11 cellular contexts compared by ENCODE assay signal in the genomic region with DNA sequence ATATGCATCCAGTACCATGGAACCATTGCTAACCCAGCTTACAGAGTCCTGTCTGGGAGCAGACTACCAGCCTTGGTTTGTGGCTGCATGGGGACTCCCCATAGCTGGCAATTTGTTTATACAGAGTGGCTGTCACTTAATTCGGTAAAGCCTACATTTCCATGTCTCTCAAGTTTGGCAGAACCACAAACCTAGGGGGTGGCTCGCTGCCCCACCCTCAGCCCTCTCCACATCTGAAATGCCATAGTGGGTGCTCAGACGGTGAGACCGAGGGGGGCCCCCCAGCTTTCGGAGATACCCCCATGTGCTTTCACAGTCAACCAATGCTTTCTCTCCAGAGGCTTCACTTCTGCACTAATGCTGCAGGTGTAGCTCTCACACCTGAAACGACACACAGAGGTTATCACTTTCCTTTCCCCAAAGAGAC.
DNase-seq lines count a peak whose midpoint lies in the region; ATAC-seq and TF ChIP-seq lines count a peak whose summit lies in the region.
"Had no signal": no experiment of that assay in that cellular context is flagged by ENCODE, and none has a peak within 500 bp of the region (broad histone marks: within the 10 kb centered on the region; RNA-seq: fewer than 3 reads in every experiment).

No MANE protein-coding gene starts in this region.

- H3K79me2 ChIP-seq in OCI-LY1 (ENCODE audit: insufficient read depth, low read length), result no peaks in the 10 kb centered on the region

- H3K36me3 ChIP-seq in CD8-positive, alpha-beta T cell (ENCODE audit: insufficient read depth, low read length), result no peaks in the 10 kb centered on the region
- H3K36me3 ChIP-seq in OCI-LY1 (ENCODE audit: insufficient read depth, low read length) (no peaks in the 10 kb centered on the region; the same call in 1 of the 2 replicates), endodermal cell (ENCODE audit: control insufficient read depth, insufficient read depth, low read length) (no peaks in the 10 kb centered on the region)

- H3K4me3 Mint-ChIP-seq in CD8-positive, alpha-beta T cell, result peak overlapping the region; percentile 46
- H3K4me3 Mint-ChIP-seq in endodermal cell, result no peak overlapping the region
- H3K4me3 Mint-ChIP-seq: mesothelial cell of epicardium had no signal

- H3K9ac ChIP-seq in OCI-LY1 (ENCODE audit: low read length) (no peak overlapping the region), endodermal cell (ENCODE audit: extremely low read depth, low read length, poor library complexity, severe bottlenecking) (no peak overlapping the region)

- H3K27ac Mint-ChIP-seq in CD8-positive, alpha-beta T cell, result no peak overlapping the region
- H3K27ac Mint-ChIP-seq in endodermal cell, result no peak overlapping the region
- H3K27ac Mint-ChIP-seq: mesothelial cell of epicardium had no signal

- CTCF ChIA-PET in CD8-positive, alpha-beta T cell (lab: Charles Lee), result interaction anchor here (0.6 to 1.0 kb wide), 3 partner anchors 269 to 507 kb away, joined by 3 to 7 read pairs (median 3); no protein-coding TSS in a partner anchor

- H3K27ac ChIP-seq in CD8-positive, alpha-beta T cell (ENCODE audit: low read depth, low read length), result no peak overlapping the region
- H3K27ac ChIP-seq in OCI-LY1 (ENCODE audit: low read depth, low read length, poor library complexity, severe bottlenecking) (no peak overlapping the region), endodermal cell (ENCODE audit: low read depth, low read length) (no peak overlapping the region)

- peaks cover 7% of the 10 kb centered on the region for H3K4me1 Mint-ChIP-seq in CD8-positive, alpha-beta T cell (ENCODE audit: low read depth)
- peaks cover 16% of the 10 kb centered on the region for H3K4me1 Mint-ChIP-seq in endodermal cell

- WGBS in endodermal cell (ENCODE audit: insufficient coverage in 1 of 2, insufficient read length in 1 of 2), 2 experiments, result 88 to 100% methylated on average over 2 to 6 of the region's 6 CpGs

- H2AFZ ChIP-seq in OCI-LY1 (ENCODE audit: low read length), result no peak overlapping the region

- H4K20me1 ChIP-seq in OCI-LY1 (ENCODE audit: insufficient read depth, low read length), result no peaks in the 10 kb centered on the region

- no peak for TF ChIP-seq CTCF in CD8-positive, alpha-beta T cell (IDR thresholded peaks at IDR 0.05)
- TF ChIP-seq CTCF in OCI-LY1 (IDR thresholded peaks at IDR 0.05; ENCODE audit: low read length), result peak; percentile 32; the same call in 1 of the 2 replicates
- TF ChIP-seq CTCF in epithelial cell of esophagus (IDR thresholded peaks at IDR 0.05; ENCODE audit: insufficient read depth, low read depth, low read length, missing control alignments), result peak; percentile 12
- TF ChIP-seq CTCF in endodermal cell (conservative IDR thresholded peaks at IDR 0.05), result no peak

- peak overlapping the region; percentile 4; the same call in 1 of the 2 replicates for H3K4me2 ChIP-seq in OCI-LY1 (ENCODE audit: low read length)

- intact Hi-C loops in CD8-positive, alpha-beta T cell (cut with DNase I, micrococcal nuclease), result loop anchor here (5.0 to 10.0 kb wide), 2 partner anchors 74 to 266 kb away; partner anchors contain the start of gene KAT6B (in 1 of the 2)

- no peaks in the 10 kb centered on the region for H3K27me3 Mint-ChIP-seq in CD8-positive, alpha-beta T cell (ENCODE audit: low read depth)
- no peaks in the 10 kb centered on the region for H3K27me3 Mint-ChIP-seq in endodermal cell (ENCODE audit: insufficient read depth)

- no peaks in the 10 kb centered on the region for H3K9me3 ChIP-seq in CD8-positive, alpha-beta T cell (ENCODE audit: low read length)
- no peaks in the 10 kb centered on the region for H3K9me3 ChIP-seq in OCI-LY1 (ENCODE audit: low read length)
- no peaks in the 10 kb centered on the region for H3K9me3 ChIP-seq in endodermal cell (ENCODE audit: control insufficient read depth, low read length)

- H3K9me3 Mint-ChIP-seq in CD8-positive, alpha-beta T cell, result no peaks in the 10 kb centered on the region
- no peaks in the 10 kb centered on the region for H3K9me3 Mint-ChIP-seq in endodermal cell
- H3K9me3 Mint-ChIP-seq: mesothelial cell of epicardium had no signal

- peaks cover 11% of the 10 kb centered on the region for H3K4me1 ChIP-seq in CD8-positive, alpha-beta T cell (ENCODE audit: insufficient read depth, low read length)
- peaks cover 28% of the 10 kb centered on the region for H3K4me1 ChIP-seq in OCI-LY1 (ENCODE audit: insufficient read depth, low read length, severe bottlenecking)
- H3K4me1 ChIP-seq in endodermal cell (ENCODE audit: control insufficient read depth, insufficient read depth, low read length), result no peaks in the 10 kb centered on the region

- POLR2A ChIA-PET in CD8-positive, alpha-beta T cell (lab: Charles Lee), result no interaction called here

- DNase-seq in CD8-positive, alpha-beta T cell, result peak in 4 of 7 experiments; percentile 14 to 74 (median 56)
- DNase-seq in GM19240 (ENCODE audit: insufficient read length, low spot score) (peak; percentile 14), epithelial cell of esophagus (ENCODE audit: low read depth) (no peak), endodermal cell (no peak), SIG-M5 treated with dmso at 0.1 percent for 504 hours (lab: John Stamatoyannopoulos, UW; ENCODE audit: unreplicated experiment) (no peak), dedifferentiated amniotic fluid mesenchymal stem cell (ENCODE audit: extremely low spot score) (no peak), OCI-M1 (lab: John Stamatoyannopoulos, UW) (no peak)
- DNase-seq: NCI-H446, RPMI8226 had no signal

- ATAC-seq in CD8-positive, alpha-beta T cell, result peak; percentile 91

- H3K36me3 Mint-ChIP-seq in CD8-positive, alpha-beta T cell, result no peaks in the 10 kb centered on the region
- H3K36me3 Mint-ChIP-seq in endodermal cell (ENCODE audit: low read depth), result no peaks in the 10 kb centered on the region
- H3K36me3 Mint-ChIP-seq: mesothelial cell of epicardium had no signal

- H3K27me3 ChIP-seq in CD8-positive, alpha-beta T cell (ENCODE audit: insufficient read depth, low read length), result no peaks in the 10 kb centered on the region
- H3K27me3 ChIP-seq in OCI-LY1 (ENCODE audit: insufficient read depth, low read length), result no peaks in the 10 kb centered on the region
- H3K27me3 ChIP-seq in endodermal cell (ENCODE audit: control insufficient read depth, insufficient read depth, low read length, poor library complexity, severe bottlenecking), result no peaks in the 10 kb centered on the region

- no peak overlapping the region for H3K4me3 ChIP-seq in CD8-positive, alpha-beta T cell (ENCODE audit: low read depth, low read length)
- H3K4me3 ChIP-seq in OCI-LY1 (ENCODE audit: low read depth, low read length, poor library complexity, severe bottlenecking) (no peak overlapping the region), epithelial cell of esophagus (ENCODE audit: low read length) (no peak overlapping the region), endodermal cell (ENCODE audit: low read length) (no peak overlapping the region)

- no peaks in the 10 kb centered on the region for H3F3A ChIP-seq in OCI-LY1 (ENCODE audit: insufficient read depth, low read length)

- no peaks in the 10 kb centered on the region for H3K9me2 ChIP-seq in OCI-LY1 (ENCODE audit: low read depth, low read length)

Comparison
In these comparisons a context has a peak if more than half of its experiments do, and no peak if none do; other contexts are left out.
1. DNase-seq: peak in CD8-positive, alpha-beta T cell (4 of 7) and GM19240 (single experiment); none in epithelial cell of esophagus (single experiment), endodermal cell (single experiment), SIG-M5 treated with dmso at 0.1 percent for 504 hours (single experiment), dedifferentiated amniotic fluid mesenchymal stem cell (single experiment) and OCI-M1 (single experiment).
2. CTCF ChIP-seq: peak in OCI-LY1 (single experiment) and epithelial cell of esophagus (single experiment); none in CD8-positive, alpha-beta T cell (single experiment) and endodermal cell (single experiment).